ENCODE assay signal across 9 cellular contexts in the genomic region with DNA sequence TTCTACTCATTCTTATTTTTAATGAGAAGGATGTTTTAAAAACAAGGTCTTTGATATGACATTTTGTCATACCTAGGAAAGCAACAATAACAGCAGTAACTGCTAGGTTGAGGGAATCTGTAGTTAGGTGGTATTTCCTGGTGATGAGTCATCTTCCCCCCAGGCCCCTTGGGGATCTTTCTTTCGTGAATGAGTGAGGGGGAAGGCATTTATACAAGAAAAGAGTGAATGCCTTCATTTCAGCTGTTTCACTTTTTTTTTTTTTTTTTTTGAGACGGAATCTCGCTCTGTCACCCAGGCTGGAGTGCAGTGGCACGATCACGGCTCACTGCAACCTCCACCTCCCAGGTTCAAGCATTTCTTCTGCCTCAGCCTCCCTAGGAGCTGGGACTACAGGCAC.
DNase-seq lines count a peak whose midpoint lies in the region; ATAC-seq and TF ChIP-seq lines count a peak whose summit lies in the region.
"Had no signal": no experiment of that assay in that cellular context is flagged by ENCODE, and none has a peak within 500 bp of the region (broad histone marks: within the 10 kb centered on the region; RNA-seq: fewer than 3 reads in every experiment).

No MANE protein-coding gene starts in this region.

- DNase-seq in activated T-cell treated with anti-CD3 and anti-CD28 coated beads for 24 hours (ENCODE audit: low read depth) (peak; percentile 20), T1000 (lab: John Stamatoyannopoulos, UW) (peak; percentile 66), glutamatergic neuron (no peak), COLO668 (lab: John Stamatoyannopoulos, UW; ENCODE audit: unreplicated experiment) (no peak)
- DNase-seq in activated T-cell treated with anti-CD3 and anti-CD28 coated beads, Interleukin-2, amount 50 U/mL, for 48 hours = no peak
- DNase-seq in stimulated activated CD8-positive, alpha-beta memory T cell treated with anti-CD3 and anti-CD28 coated beads, Interleukin-4, amount 100 ng/mL, for 48 hours = no peak
- DNase-seq: NCI-H1436 had no signal

- H3K4me3 Mint-ChIP-seq in glutamatergic neuron (ENCODE audit: unreplicated experiment) = peak overlapping the region; percentile 26
- no peak overlapping the region for H3K4me3 Mint-ChIP-seq in stimulated activated naive CD8-positive, alpha-beta T cell treated with anti-CD3 and anti-CD28 coated beads, Interleukin-15, Interleukin-2, amounts not matched to agents 100 ng/mL and 50 ng/mL, for 24 hours

- H3K36me3 Mint-ChIP-seq in glutamatergic neuron (ENCODE audit: unreplicated experiment) = no peaks in the 10 kb centered on the region
- peaks cover 11% of the 10 kb centered on the region for H3K36me3 Mint-ChIP-seq in stimulated activated naive CD8-positive, alpha-beta T cell treated with anti-CD3 and anti-CD28 coated beads, Interleukin-15, Interleukin-2, amounts not matched to agents 100 ng/mL and 50 ng/mL, for 24 hours (ENCODE audit: low read depth)

- peak overlapping the region; percentile 99 for H3K27ac Mint-ChIP-seq in glutamatergic neuron (ENCODE audit: unreplicated experiment)
- H3K27ac Mint-ChIP-seq in stimulated activated naive CD8-positive, alpha-beta T cell treated with anti-CD3 and anti-CD28 coated beads, Interleukin-15, Interleukin-2, amounts not matched to agents 100 ng/mL and 50 ng/mL, for 24 hours = peak overlapping the region; percentile 59

- H3K9me3 Mint-ChIP-seq in glutamatergic neuron (ENCODE audit: unreplicated experiment) = peaks cover 34% of the 10 kb centered on the region
- no peaks in the 10 kb centered on the region for H3K9me3 Mint-ChIP-seq in stimulated activated naive CD8-positive, alpha-beta T cell treated with anti-CD3 and anti-CD28 coated beads, Interleukin-15, Interleukin-2, amounts not matched to agents 100 ng/mL and 50 ng/mL, for 24 hours

- no peak for TF ChIP-seq CTCF in glutamatergic neuron (IDR thresholded peaks at IDR 0.05; ENCODE audit: partially characterized antibody, unreplicated experiment)

- ATAC-seq in HG03439 (IDR thresholded peaks at IDR 0.05; ENCODE audit: unreplicated experiment) = no peak

- H3K27me3 Mint-ChIP-seq in glutamatergic neuron (ENCODE audit: unreplicated experiment) = peaks cover 35% of the 10 kb centered on the region
- H3K27me3 Mint-ChIP-seq in stimulated activated naive CD8-positive, alpha-beta T cell treated with anti-CD3 and anti-CD28 coated beads, Interleukin-15, Interleukin-2, amounts not matched to agents 100 ng/mL and 50 ng/mL, for 24 hours = no peaks in the 10 kb centered on the region

- H3K4me1 Mint-ChIP-seq in glutamatergic neuron (ENCODE audit: low read depth, unreplicated experiment) = peaks cover 77% of the 10 kb centered on the region
- peaks cover 76% of the 10 kb centered on the region for H3K4me1 Mint-ChIP-seq in stimulated activated naive CD8-positive, alpha-beta T cell treated with anti-CD3 and anti-CD28 coated beads, Interleukin-15, Interleukin-2, amounts not matched to agents 100 ng/mL and 50 ng/mL, for 24 hours (ENCODE audit: low read depth)

Comparison
In these comparisons a context has a peak if more than half of its experiments do, and no peak if none do; other contexts are left out.
1. DNase-seq: peak in activated T-cell treated with anti-CD3 and anti-CD28 coated beads for 24 hours (single experiment) and T1000 (single experiment); none in activated T-cell treated with anti-CD3 and anti-CD28 coated beads, Interleukin-2, amount 50 U/mL, for 48 hours (0 of 2), glutamatergic neuron (single experiment), stimulated activated CD8-positive, alpha-beta memory T cell treated with anti-CD3 and anti-CD28 coated beads, Interleukin-4, amount 100 ng/mL, for 48 hours (single experiment) and COLO668 (single experiment).